ENCODE assay signal across 14 cellular contexts in genomic region chr10:113036636-113037035, GRCh38.
DNase-seq lines count a peak whose midpoint lies in the region; ATAC-seq and TF ChIP-seq lines count a peak whose summit lies in the region.
"Had no signal": no experiment of that assay in that cellular context is flagged by ENCODE, and none has a peak within 500 bp of the region (broad histone marks: within the 10 kb centered on the region; RNA-seq: fewer than 3 reads in every experiment).

No MANE protein-coding gene starts in this region.

- H3K4me3 Mint-ChIP-seq in chondrocyte (ENCODE audit: unreplicated experiment): no peak overlapping the region
- H3K4me3 Mint-ChIP-seq: CD4-positive, CD25-positive, alpha-beta regulatory T cell; CD8-positive, alpha-beta memory T cell had no signal

- ATAC-seq in HG02759 (IDR thresholded peaks at IDR 0.05; ENCODE audit: unreplicated experiment) (no peak), HG03354 (IDR thresholded peaks at IDR 0.05; ENCODE audit: poor library complexity, severe bottlenecking, unreplicated experiment) (no peak)

- peaks cover 97% of the 10 kb centered on the region for H3K79me2 ChIP-seq in hepatocyte

- peak overlapping the region; percentile 90 for H3K27ac Mint-ChIP-seq in chondrocyte (ENCODE audit: unreplicated experiment)
- H3K27ac Mint-ChIP-seq: CD4-positive, CD25-positive, alpha-beta regulatory T cell; CD8-positive, alpha-beta memory T cell had no signal

- H4K20me1 ChIP-seq in hepatocyte (ENCODE audit: insufficient read depth, poor library complexity, severe bottlenecking): peaks cover 60% of the 10 kb centered on the region

- peaks cover 9% of the 10 kb centered on the region for H3K36me3 Mint-ChIP-seq in chondrocyte (ENCODE audit: low read depth)
- H3K36me3 Mint-ChIP-seq: CD4-positive, CD25-positive, alpha-beta regulatory T cell had no signal

- H3K9me3 Mint-ChIP-seq in chondrocyte (ENCODE audit: low read depth): no peaks in the 10 kb centered on the region
- H3K9me3 Mint-ChIP-seq: CD4-positive, CD25-positive, alpha-beta regulatory T cell had no signal

- H2AFZ ChIP-seq in hepatocyte: no peak overlapping the region
- H2AFZ ChIP-seq: GM23248 had no signal

- no peaks in the 10 kb centered on the region for H3K27me3 Mint-ChIP-seq in chondrocyte (ENCODE audit: low read depth)

- H3K9ac ChIP-seq in subcutaneous abdominal adipose tissue (ENCODE audit: low read length in 5 of 5): no peak overlapping the region
- H3K9ac ChIP-seq: GM23248 had no signal

- H3K36me3 ChIP-seq in hepatocyte (replicated peaks; ENCODE audit: insufficient read depth, low read depth) (no peaks in the 10 kb centered on the region), subcutaneous abdominal adipose tissue (ENCODE audit: control insufficient read depth in 5 of 5, insufficient read depth in 5 of 5, low read length in 5 of 5) (peaks cover 0 to 5% (median 3%) of the 10 kb centered on the region in 5 donors)
- H3K36me3 ChIP-seq: BE2C had no signal

- H3K9me3 ChIP-seq in hepatocyte (ENCODE audit: low read depth): no peaks in the 10 kb centered on the region
- H3K9me3 ChIP-seq in subcutaneous abdominal adipose tissue (ENCODE audit: control insufficient read depth in 5 of 5, low read length in 5 of 5): no peaks in the 10 kb centered on the region
- H3K9me3 ChIP-seq: BE2C, HAP-1 had no signal

- H3K27ac ChIP-seq in hepatocyte: peak overlapping the region; percentile 86
- peak overlapping the region; percentile 63 for H3K27ac ChIP-seq in subcutaneous abdominal adipose tissue (ENCODE audit: low read depth, low read length)
- H3K27ac ChIP-seq: HL-60 had no signal

- no peaks in the 10 kb centered on the region for H3K9me2 ChIP-seq in hepatocyte (replicated peaks; ENCODE audit: insufficient read depth)

- TF ChIP-seq CTCF in chondrocyte (IDR thresholded peaks at IDR 0.05) (no peak), hepatocyte (IDR thresholded peaks at IDR 0.05; ENCODE audit: poor library complexity) (no peak)

- DNase-seq in chondrocyte (ENCODE audit: low spot score) (no peak), hepatocyte (ENCODE audit: low spot score) (no peak), NCI-H1436 (lab: John Stamatoyannopoulos, UW) (no peak)
- DNase-seq: C1 segment of cervical spinal cord; CD4-positive, CD25-positive, alpha-beta regulatory T cell; CD8-positive, alpha-beta memory T cell; COR-L47; GM23248 had no signal

- 84% methylated on average over 2 of the region's 2 CpGs for WGBS in hepatocyte (ENCODE audit: low lambda C conversion rate, missing lambda C conversion rate)

- peaks cover 57% of the 10 kb centered on the region for H3K4me1 Mint-ChIP-seq in chondrocyte (ENCODE audit: low read depth)
- H3K4me1 Mint-ChIP-seq: CD4-positive, CD25-positive, alpha-beta regulatory T cell; CD8-positive, alpha-beta memory T cell had no signal

- H3K4me2 ChIP-seq in hepatocyte: no peak overlapping the region

- H3K4me1 ChIP-seq in hepatocyte (ENCODE audit: insufficient read depth) (peaks cover 20% of the 10 kb centered on the region), subcutaneous abdominal adipose tissue (ENCODE audit: control insufficient read depth in 5 of 5, insufficient read depth in 5 of 5, low read length in 5 of 5) (peaks cover 2 to 28% (median 21%) of the 10 kb centered on the region in 5 donors)
- H3K4me1 ChIP-seq: BE2C had no signal

- H3K4me3 ChIP-seq in hepatocyte (no peak overlapping the region), subcutaneous abdominal adipose tissue (ENCODE audit: low read depth in 1 of 5, low read length in 5 of 5) (no peak overlapping the region)
- H3K4me3 ChIP-seq: GM23248, HAP-1 had no signal

- H3K27me3 ChIP-seq in hepatocyte (no peaks in the 10 kb centered on the region), subcutaneous abdominal adipose tissue (ENCODE audit: control insufficient read depth in 5 of 5, insufficient read depth in 4 of 5, low read length in 5 of 5) (no peaks in the 10 kb centered on the region)
- H3K27me3 ChIP-seq: BE2C had no signal
